ENCODE assay signal across 11 cellular contexts in genomic region chr6:48766349-48766748, GRCh38.
A peak's percentile ranks its signal among the peaks of the same experiment; 100 is the strongest.
DNase-seq lines count a peak whose midpoint lies in the region; FAIRE-seq and TF ChIP-seq lines count a peak whose summit lies in the region.
"Had no signal": no experiment of that assay in that cellular context is flagged by ENCODE, and none has a peak within 500 bp of the region (broad histone marks: within the 10 kb centered on the region; RNA-seq: fewer than 3 reads in every experiment).

No MANE protein-coding gene starts in this region.

- no peak for FAIRE-seq in GM12891 (lab: Jason Lieb, UNC)

- no TSS peak for BruUV-seq in mammary epithelial cell (replicated peaks; lab: Mats Ljungman, UMichigan)

- H3K36me3 ChIP-seq in mammary epithelial cell (ENCODE audit: insufficient read depth, low read length), result no peaks in the 10 kb centered on the region

- H3K4me1 Mint-ChIP-seq in activated CD4-positive, alpha-beta memory T cell treated with anti-CD3 and anti-CD28 coated beads, Interleukin-2, amount 10 ng/mL, durations not matched to agents 7 days and 5 days, result no peaks in the 10 kb centered on the region

- in situ Hi-C loops in mammary epithelial cell (cut with MboI; ENCODE audit: low sequenced_read_pairs in 2 of 2), result loop anchor here (10.0 to 25.0 kb wide), 3 partner anchors 672 to 982 kb away; partner anchors contain the start of gene OPN5 (in 2 of the 2)

- H2AFZ ChIP-seq in mammary epithelial cell (ENCODE audit: low read depth, low read length), result no peak overlapping the region

- H3K4me2 ChIP-seq in mammary epithelial cell (ENCODE audit: insufficient read depth, low read depth, low read length), result peak overlapping the region; percentile 30

- no peaks in the 10 kb centered on the region for H3K9me3 Mint-ChIP-seq in activated CD4-positive, alpha-beta memory T cell treated with anti-CD3 and anti-CD28 coated beads, Interleukin-2, amount 10 ng/mL, durations not matched to agents 7 days and 5 days

- H3K27me3 Mint-ChIP-seq in activated CD4-positive, alpha-beta memory T cell treated with anti-CD3 and anti-CD28 coated beads, Interleukin-2, amount 10 ng/mL, durations not matched to agents 7 days and 5 days, result no peaks in the 10 kb centered on the region

- POLR2A ChIA-PET in activated CD4-positive, alpha-beta memory T cell treated with anti-CD3 and anti-CD28 coated beads, Interleukin-2, amount 10 ng/mL, durations not matched to agents 7 days and 5 days (lab: Charles Lee), result no interaction called here

- H3K27ac Mint-ChIP-seq in activated CD4-positive, alpha-beta memory T cell treated with anti-CD3 and anti-CD28 coated beads, Interleukin-2, amount 10 ng/mL, durations not matched to agents 7 days and 5 days, result no peak overlapping the region

- no peak for TF ChIP-seq CTCF in AG10803 (conservative IDR thresholded peaks at IDR 0.05; ENCODE audit: low read length)
- TF ChIP-seq CTCF in mammary epithelial cell (conservative IDR thresholded peaks at IDR 0.05 in 1 of 2, IDR thresholded peaks at IDR 0.05 in 1 of 2; ENCODE audit: extremely low read depth in 1 of 2, insufficient read depth in 1 of 2, low read depth in 1 of 2, low read length in 2 of 2), result no peak

- WGBS in mammary epithelial cell (ENCODE audit: low coverage, missing lambda C conversion rate), result 10% methylated on average over 3 of the region's 3 CpGs

- H3K4me3 ChIP-seq in AG10803 (ENCODE audit: low read length) (no peak overlapping the region), mammary epithelial cell (replicated peaks in 1 of 3; ENCODE audit: insufficient read depth in 1 of 3, low read depth in 2 of 3, low read length in 3 of 3) (no peak overlapping the region)

- H3K4me3 Mint-ChIP-seq in activated CD4-positive, alpha-beta memory T cell treated with anti-CD3 and anti-CD28 coated beads, Interleukin-2, amount 10 ng/mL, durations not matched to agents 7 days and 5 days, result no peak overlapping the region

- no peak for TF ChIP-seq POLR2A in GM12891 (IDR thresholded peaks at IDR 0.05; ENCODE audit: low read depth, low read length)

- H3K27ac ChIP-seq in mammary epithelial cell (ENCODE audit: insufficient read depth, low read depth, low read length), result peak overlapping the region; percentile 79

- H3K4me1 ChIP-seq in mammary epithelial cell (ENCODE audit: insufficient read depth, low read length), result peaks cover 17% of the 10 kb centered on the region

- no peak overlapping the region for H3K9ac ChIP-seq in mammary epithelial cell (ENCODE audit: insufficient read depth, low read length)

- H3K36me3 Mint-ChIP-seq in activated CD4-positive, alpha-beta memory T cell treated with anti-CD3 and anti-CD28 coated beads, Interleukin-2, amount 10 ng/mL, durations not matched to agents 7 days and 5 days (ENCODE audit: low read depth), result no peaks in the 10 kb centered on the region

- H3K79me2 ChIP-seq in mammary epithelial cell (ENCODE audit: insufficient read depth, low read length), result no peaks in the 10 kb centered on the region

- H4K20me1 ChIP-seq in mammary epithelial cell (ENCODE audit: insufficient read depth, low read length), result no peaks in the 10 kb centered on the region

- no peaks in the 10 kb centered on the region for H3K9me3 ChIP-seq in mammary epithelial cell (replicated peaks; ENCODE audit: insufficient read depth, low read length)

- DNase-seq in AG10803 (ENCODE audit: low read depth), result peak; percentile 27
- DNase-seq in LoVo (ENCODE audit: low spot score), result peak; percentile 74
- DNase-seq in mammary epithelial cell, result peak; percentile 90
- peak; percentile 83 for DNase-seq in iris pigment epithelial cell (ENCODE audit: low read depth)
- DNase-seq in activated T-cell treated with anti-CD3 and anti-CD28 coated beads, Interleukin-2, amount 50 U/mL, for 1 hour, result no peak
- no peak for DNase-seq in activated CD4-positive, alpha-beta memory T cell treated with anti-CD3 and anti-CD28 coated beads, Interleukin-2, amount 10 ng/mL, durations not matched to agents 7 days and 5 days
- DNase-seq in pons (ENCODE audit: low spot score), result no peak
- no peak for DNase-seq in GM12891 (ENCODE audit: insufficient read length, low spot score)
- DNase-seq: activated CD4-positive, CD25-positive, alpha-beta regulatory T cell treated with anti-CD3 and anti-CD28 coated beads, Interleukin-2, amount 50 U/mL, for 72 hours; C1 segment of cervical spinal cord; NCI-H1694 had no signal

- CTCF ChIA-PET in mammary epithelial cell (lab: Charles Lee; ENCODE audit: low non-redundant PET), result interaction anchor here (0.6 kb wide), 1 partner anchor 432 kb away, joined by 4 read pairs; no protein-coding TSS in a partner anchor
- CTCF ChIA-PET in activated CD4-positive, alpha-beta memory T cell treated with anti-CD3 and anti-CD28 coated beads, Interleukin-2, amount 10 ng/mL, durations not matched to agents 7 days and 5 days (lab: Charles Lee), result interaction anchor here (0.6 to 1.9 kb wide), 2 partner anchors 581 to 978 kb away, joined by 4 to 5 read pairs; no protein-coding TSS in a partner anchor

- intact Hi-C loops in mammary epithelial cell (cut with micrococcal nuclease), result loop anchor here (1.0 to 10.0 kb wide), 3 partner anchors 61 to 1132 kb away; no protein-coding TSS in a partner anchor

- dilution Hi-C loops in mammary epithelial cell (cut with HindIII; ENCODE audit: low sequenced_read_pairs), result no loop called here

- no peaks in the 10 kb centered on the region for H3K27me3 ChIP-seq in mammary epithelial cell (ENCODE audit: insufficient read depth, low read length)

TF ChIP-seq in GM12891, 5 proteins besides CTCF, POLR2A, EP300 and RAD21:
- TF ChIP-seq TAF1 (IDR thresholded peaks at IDR 0.05; ENCODE audit: low read depth, low read length), result no peak
- no peak for TF ChIP-seq PAX5 (IDR thresholded peaks at IDR 0.05; ENCODE audit: insufficient read depth, low read length, severe bottlenecking)
- no peak for TF ChIP-seq SPI1 (IDR thresholded peaks at IDR 0.05; ENCODE audit: low read depth, low read length)
- no peak for TF ChIP-seq POLR2AphosphoS5 (IDR thresholded peaks at IDR 0.05; ENCODE audit: low read depth, low read length)
- no peak for TF ChIP-seq POU2F2 (IDR thresholded peaks at IDR 0.05; ENCODE audit: low read depth, low read length)

Comparison
In these comparisons a context has a peak if more than half of its experiments do, and no peak if none do; other contexts are left out.
1. DNase-seq: peak in AG10803 (single experiment), LoVo (single experiment), mammary epithelial cell (single experiment) and iris pigment epithelial cell (single experiment); none in activated T-cell treated with anti-CD3 and anti-CD28 coated beads, Interleukin-2, amount 50 U/mL, for 1 hour (single experiment), activated CD4-positive, alpha-beta memory T cell treated with anti-CD3 and anti-CD28 coated beads, Interleukin-2, amount 10 ng/mL, durations not matched to agents 7 days and 5 days (single experiment), pons (single experiment) and GM12891 (single experiment).